In the genomic region with DNA sequence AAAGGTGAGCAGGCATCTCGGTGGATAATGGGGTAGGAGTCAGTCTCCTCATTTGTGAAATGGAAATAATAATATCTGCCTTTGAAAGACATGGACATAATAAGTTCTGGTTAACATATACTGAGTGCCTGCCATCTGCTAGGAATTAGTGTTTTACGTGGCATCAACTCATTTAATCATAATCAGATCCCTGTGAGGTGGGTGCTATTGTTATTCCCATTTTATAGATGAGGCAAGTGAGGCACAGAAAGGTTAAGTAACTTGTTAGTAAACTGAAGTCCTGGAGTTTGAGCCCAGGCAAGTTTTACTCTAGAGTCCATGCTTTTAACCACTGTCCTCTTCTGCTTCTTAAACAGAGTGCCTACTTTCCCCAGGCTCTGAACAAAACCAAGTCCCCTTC, we compare ENCODE assay signal across 2 cellular contexts.
TF ChIP-seq lines count a peak whose summit lies in the region.

No MANE protein-coding gene starts in this region.

TF ChIP-seq in HEK293, 187 proteins besides CTCF, POLR2A, EP300 and RAD21:
- no peak for TF ChIP-seq ZNF629 (tag by site-specific recombination; IDR thresholded peaks at IDR 0.05)
- no peak for TF ChIP-seq ZNF555 (tag by site-specific recombination; conservative IDR thresholded peaks at IDR 0.05)
- peak; percentile 84 for TF ChIP-seq ZNF664 (tag by site-specific recombination; IDR thresholded peaks at IDR 0.05)

TF ChIP-seq in K562, 482 proteins besides CTCF, POLR2A, EP300 and RAD21:
- TF ChIP-seq ZNF324 (CRISPR knock-in tag; IDR thresholded peaks at IDR 0.05) = no peak
- TF ChIP-seq RBM25 (IDR thresholded peaks at IDR 0.05; ENCODE audit: low read depth, low read length, severe bottlenecking) = peak; percentile 85
- TF ChIP-seq BCOR (IDR thresholded peaks at IDR 0.05) = peak; percentile 55; the same call in 1 of the 2 replicates
- TF ChIP-seq, protein P1, sequence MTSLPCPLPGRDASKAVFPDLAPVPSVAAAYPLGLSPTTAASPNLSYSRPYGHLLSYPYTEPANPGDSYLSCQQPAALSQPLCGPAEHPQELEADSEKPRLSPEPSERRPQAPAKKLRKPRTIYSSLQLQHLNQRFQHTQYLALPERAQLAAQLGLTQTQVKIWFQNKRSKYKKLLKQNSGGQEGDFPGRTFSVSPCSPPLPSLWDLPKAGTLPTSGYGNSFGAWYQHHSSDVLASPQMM (CRISPR knock-in tag; IDR thresholded peaks at IDR 0.05) = no peak
- peak; percentile 68; the same call in 1 of the 2 replicates for TF ChIP-seq ESRRA (IDR thresholded peaks at IDR 0.05; ENCODE audit: borderline replicate concordance, low read depth)
- no peak for TF ChIP-seq TEAD4 (IDR thresholded peaks at IDR 0.05; ENCODE audit: low read length)
- no peak for TF ChIP-seq TEAD4 (CRISPR knock-in tag; IDR thresholded peaks at IDR 0.05; ENCODE audit: borderline replicate concordance)
